In genomic region chr16:14669776-14670175, GRCh38 we compare ENCODE assay signal across 15 cellular contexts. TPM values are rescaled to one million over a fixed set of nuclear protein-coding genes. Genes with fewer than 3 reads are reported as not detected.
A peak's percentile ranks its signal among the peaks of the same experiment; 100 is the strongest.
DNase-seq lines count a peak whose midpoint lies in the region; ATAC-seq, FAIRE-seq and TF ChIP-seq lines count a peak whose summit lies in the region.
"Had no signal": no experiment of that assay in that cellular context is flagged by ENCODE, and none has a peak within 500 bp of the region (broad histone marks: within the 10 kb centered on the region; RNA-seq: fewer than 3 reads in every experiment).

No MANE protein-coding gene starts in this region.

- TF ChIP-seq RAD21 in H1 (IDR thresholded peaks at IDR 0.05 in 1 of 2, conservative IDR thresholded peaks at IDR 0.05 in 1 of 2; ENCODE audit: low read depth in 2 of 2, low read length in 2 of 2): no peak; a peak in 1 of 4 replicates

- H4K20me1 ChIP-seq in H1 (replicated peaks in 1 of 2; ENCODE audit: control insufficient read depth in 1 of 2, insufficient read depth in 2 of 2, low read length in 2 of 2): peaks cover 2 to 3% of the 10 kb centered on the region in 2 experiments

- ATAC-seq in GM18511 (IDR thresholded peaks at IDR 0.05; ENCODE audit: unreplicated experiment): no peak

- H3K27ac ChIP-seq in H1 (ENCODE audit: low read depth, low read length): no peak overlapping the region
- H3K27ac ChIP-seq: skin epidermis had no signal

- no peak overlapping the region for H3K4ac ChIP-seq in H1 (replicated peaks; ENCODE audit: insufficient read length, low read depth, low read length)

- peak; percentile 22 for DNase-seq in H54 (ENCODE audit: insufficient read length, low spot score)
- DNase-seq in NCI-H2196 (lab: John Stamatoyannopoulos, UW; ENCODE audit: unreplicated experiment): peak; percentile 92
- DNase-seq in H1 (ENCODE audit: low read depth in 1 of 2, low spot score in 2 of 2): no peak
- peak; percentile 61 for DNase-seq in posterior vena cava (ENCODE audit: low spot score)
- DNase-seq in middle frontal gyrus (ENCODE audit: extremely low spot score, low spot score): no peak
- DNase-seq in hippocampal formation (lab: John Stamatoyannopoulos, UW): no peak
- DNase-seq: activated CD4-positive, alpha-beta T cell treated with anti-CD3 and anti-CD28 coated beads, Interleukin-2, amount 50 U/mL, for 4 hours; activated gamma-delta T cell treated with Interleukin-2 at 50 U/mL for 16 hours; CD4-positive, alpha-beta memory T cell; left cardiac atrium; NCI-H446 treated with DMSO at 0.1 percent for 48 hours; nephron progenitor cell had no signal

- H4K8ac ChIP-seq in H1 (ENCODE audit: extremely low read depth, insufficient read depth, low read length): no peak overlapping the region

- H2BK5ac ChIP-seq in H1 (ENCODE audit: low read depth, low read length): no peak overlapping the region

- H3K14ac ChIP-seq in H1 (ENCODE audit: insufficient read length): no peak overlapping the region

- no peak overlapping the region for H2BK120ac ChIP-seq in H1 (replicated peaks; ENCODE audit: low read depth, low read length)

- H3K79me1 ChIP-seq in H1 (ENCODE audit: low read depth, low read length): no peaks in the 10 kb centered on the region

- H2AK5ac ChIP-seq in H1 (ENCODE audit: low read depth, low read length): no peak overlapping the region

- peaks cover 14 to 33% (median 27%) of the 10 kb centered on the region in 4 experiments for H3K36me3 ChIP-seq in H1 (ENCODE audit: control insufficient read depth in 2 of 4, insufficient read depth in 4 of 4, low read length in 3 of 4)

- POLR2A ChIA-PET in H1 (lab: Charles Lee; ENCODE audit: partially characterized antibody): interaction anchor here (1.3 kb wide), 1 partner anchor 19 kb away, joined by 5 read pairs; no protein-coding TSS in a partner anchor

- H2BK15ac ChIP-seq in H1 (ENCODE audit: low read length): no peak overlapping the region

- H2BK20ac ChIP-seq in H1 (ENCODE audit: low read length): no peak overlapping the region

- H3K4me3 ChIP-seq in H1 (ENCODE audit: extremely low read depth in 1 of 4, insufficient read depth in 2 of 4, low read depth in 3 of 4, low read length in 4 of 4): no peak overlapping the region
- H3K4me3 ChIP-seq: skin epidermis had no signal

- no peak overlapping the region for H4K5ac ChIP-seq in H1 (ENCODE audit: insufficient read length, low read depth, low read length)

- no peaks in the 10 kb centered on the region for H3K79me2 ChIP-seq in H1 (ENCODE audit: control insufficient read depth in 1 of 2, insufficient read depth in 2 of 2, low read length in 2 of 2)

- H3K27me3 ChIP-seq in H1 (replicated peaks in 1 of 4; ENCODE audit: control insufficient read depth in 3 of 4, extremely low read depth in 1 of 4, insufficient read depth in 3 of 4, low read length in 3 of 4): no peaks in the 10 kb centered on the region

- no peaks in the 10 kb centered on the region for H3K23me2 ChIP-seq in H1 (ENCODE audit: low read depth, low read length)

- FAIRE-seq in H54 (lab: Jason Lieb, UNC): no peak
- no peak for FAIRE-seq in H1 (lab: Jason Lieb, UNC)

- CTCF ChIA-PET in H1 (lab: Charles Lee; ENCODE audit: partially characterized antibody): no interaction called here

- no peak overlapping the region for H2AFZ ChIP-seq in H1 (ENCODE audit: low read length)

- no peak overlapping the region for H2BK12ac ChIP-seq in H1 (ENCODE audit: low read depth, low read length)

- no peak overlapping the region for H3K18ac ChIP-seq in H1 (ENCODE audit: extremely low read depth, low read length)

- TF ChIP-seq POLR2A in H54 (IDR thresholded peaks at IDR 0.05; ENCODE audit: low read depth, low read length) (no peak), H1 (IDR thresholded peaks at IDR 0.05; ENCODE audit: control extremely low read depth in 1 of 2, low read depth in 2 of 2, low read length in 2 of 2) (no peak)

- H4K91ac ChIP-seq in H1 (replicated peaks; ENCODE audit: insufficient read length, low read length): no peak overlapping the region

- no peaks in the 10 kb centered on the region for H3K4me1 ChIP-seq in H1 (replicated peaks in 1 of 4; ENCODE audit: control insufficient read depth in 3 of 4, insufficient read depth in 4 of 4, low read length in 3 of 4)

- TF ChIP-seq CTCF in H1 (IDR thresholded peaks at IDR 0.05; ENCODE audit: control extremely low read depth in 1 of 3, insufficient read depth in 1 of 3, low read depth in 1 of 3, low read length in 3 of 3): peak in 2 of 3 experiments; percentile 27 to 45; a peak in 2 of 4 replicates

- no peaks in the 10 kb centered on the region for H3K9me3 ChIP-seq in H1 (ENCODE audit: insufficient read depth in 2 of 2, low read depth in 1 of 2, low read length in 1 of 2)

- H3K23ac ChIP-seq in H1 (ENCODE audit: insufficient read length): no peak overlapping the region

- intact Hi-C loops in posterior vena cava (cut with DNase I): no loop called here

- H3K56ac ChIP-seq in H1 (replicated peaks; ENCODE audit: insufficient read length, low read depth, low read length): no peak overlapping the region

- no peak overlapping the region for H3K4me2 ChIP-seq in H1 (ENCODE audit: insufficient read depth in 1 of 2, low read depth in 2 of 2, low read length in 2 of 2)

- TF ChIP-seq EP300 in H1 (IDR thresholded peaks at IDR 0.05; ENCODE audit: borderline replicate concordance in 1 of 2, low read depth in 2 of 2, low read length in 2 of 2): no peak

- no peak overlapping the region for H3K9ac ChIP-seq in H1 (replicated peaks in 1 of 4; ENCODE audit: extremely low read depth in 1 of 4, low read depth in 3 of 4, low read length in 3 of 4)

- 94% methylated on average over 4 of the region's 4 CpGs; no CpG with 5 or more reads in 1 of the 2 experiments for WGBS in H1 (ENCODE audit: extremely low coverage in 1 of 2, insufficient coverage in 1 of 2, insufficient read length in 1 of 2, insufficient replicate concordance in 2 of 2, low coverage in 1 of 2, low lambda C conversion rate in 2 of 2, missing lambda C conversion rate in 1 of 2), 2 experiments

TF ChIP-seq in H1, 55 proteins besides CTCF, POLR2A, EP300 and RAD21 (continues in another document):
- TF ChIP-seq ATF3 (IDR thresholded peaks at IDR 0.05; ENCODE audit: insufficient read depth, low read depth, low read length) (no peak), KDM4A (IDR thresholded peaks at IDR 0.05; ENCODE audit: low read depth, low read length, severe bottlenecking) (no peak), CHD2 (IDR thresholded peaks at IDR 0.05; ENCODE audit: low read length) (no peak), POLR2AphosphoS5 (IDR thresholded peaks at IDR 0.05; ENCODE audit: low read depth, low read length) (no peak), SIX5 (IDR thresholded peaks at IDR 0.05; ENCODE audit: low read depth, low read length) (no peak)

RNA-seq across cellular contexts. Expression of gene PLA2G10, which starts 24.3 kb away (rescaled TPM):
- 0.54 and 0.60 TPM in 2 replicates for total RNA-seq in H1 (2021; fragmentation: NEBNext Ultra II Directional; extraction: Animal tissue kit (Norgen Biotek cat#: 25700))
- 2.2 and 2.4 TPM in 2 replicates for polyA plus RNA-seq in H1 (2011; rRNA removed)
- 2.3 TPM for polyA plus RNA-seq in H1 (2011; cell fraction: cytosol; rRNA removed)
- 1.9 TPM for polyA plus RNA-seq in H1 (2011; cell fraction: nucleus; rRNA removed)
- polyA plus RNA-seq in H1 (2012, experiment 1 of 2): 0.83 to 1.5 TPM (median 1.5 TPM) in 4 replicates
- 1.2 TPM for polyA plus RNA-seq in H1 (2012, experiment 2 of 2)
- polyA plus RNA-seq in H1 (2013, experiment 1 of 2): 0.85 TPM
- polyA plus RNA-seq in H1 (2013, experiment 2 of 2): 0.99 TPM
- polyA minus RNA-seq in H1 (2011; rRNA and poly(A)+ RNA removed): 0.66 and 1.0 TPM in 2 replicates
- polyA minus RNA-seq in H1 (2011; cell fraction: cytosol; rRNA and poly(A)+ RNA removed): 2.9 TPM
- 1.4 TPM for polyA minus RNA-seq in H1 (2011; cell fraction: nucleus; rRNA and poly(A)+ RNA removed)
- total RNA-seq in posterior vena cava: not detected
- total RNA-seq: CD4-positive, alpha-beta memory T cell; left cardiac atrium; LHCN-M2 had no signal
- polyA plus RNA-seq: CD4-positive, alpha-beta memory T cell had no signal

RNA-seq across cellular contexts. Expression of gene NPIPA3, which starts 33.4 kb away (rescaled TPM):
- total RNA-seq in H1 (2021; fragmentation: NEBNext Ultra II Directional; extraction: Animal tissue kit (Norgen Biotek cat#: 25700)): 8.6 and 10.5 TPM in 2 replicates
- 0.88 and 2.0 TPM in 2 replicates for polyA plus RNA-seq in H1 (2011; rRNA removed)
- 2.3 TPM for polyA plus RNA-seq in H1 (2011; cell fraction: cytosol; rRNA removed)
- polyA plus RNA-seq in H1 (2011; cell fraction: nucleus; rRNA removed): 5.0 TPM
- 3.9 to 9.1 TPM (median 4.9 TPM) in 4 replicates for polyA plus RNA-seq in H1 (2012, experiment 1 of 2)
- polyA plus RNA-seq in H1 (2012, experiment 2 of 2): 3.4 TPM
- 7.4 TPM for polyA plus RNA-seq in H1 (2013, experiment 1 of 2)
- 4.4 TPM for polyA plus RNA-seq in H1 (2013, experiment 2 of 2)
- polyA minus RNA-seq in H1 (2011; rRNA and poly(A)+ RNA removed): 0.20 and 0.50 TPM in 2 replicates
- polyA minus RNA-seq in H1 (2011; cell fraction: cytosol; rRNA and poly(A)+ RNA removed): not detected
- polyA minus RNA-seq in H1 (2011; cell fraction: nucleus; rRNA and poly(A)+ RNA removed): 2.6 TPM
- total RNA-seq in posterior vena cava: 1 to 10 TPM; 2.8 to 7.6 TPM

RNA-seq across cellular contexts. Expression of gene BFAR, which starts 37.0 kb away (rescaled TPM):
- 75.5 and 78.2 TPM in 2 replicates for total RNA-seq in H1 (2021; fragmentation: NEBNext Ultra II Directional; extraction: Animal tissue kit (Norgen Biotek cat#: 25700))
- 48.2 and 56.9 TPM in 2 replicates for polyA plus RNA-seq in H1 (2011; rRNA removed)
- polyA plus RNA-seq in H1 (2011; cell fraction: cytosol; rRNA removed): 68.9 TPM
- 26.3 TPM for polyA plus RNA-seq in H1 (2011; cell fraction: nucleus; rRNA removed)
- polyA plus RNA-seq in H1 (2012, experiment 1 of 2): 63.0 to 79.8 TPM (median 65.8 TPM) in 4 replicates
- polyA plus RNA-seq in H1 (2012, experiment 2 of 2): 50.3 TPM
- polyA plus RNA-seq in H1 (2013, experiment 1 of 2): 85.5 TPM
- 95.9 TPM for polyA plus RNA-seq in H1 (2013, experiment 2 of 2)
- polyA minus RNA-seq in H1 (2011; rRNA and poly(A)+ RNA removed): 88.5 and 101 TPM in 2 replicates
- polyA minus RNA-seq in H1 (2011; cell fraction: cytosol; rRNA and poly(A)+ RNA removed): 47.0 TPM
- 43.1 TPM for polyA minus RNA-seq in H1 (2011; cell fraction: nucleus; rRNA and poly(A)+ RNA removed)
- 10 to 100 TPM; 41.8 to 45.4 TPM for total RNA-seq in posterior vena cava

RNA-seq across cellular contexts. Expression of gene PARN, which starts 39.7 kb away (rescaled TPM):
- total RNA-seq in H1 (2021; fragmentation: NEBNext Ultra II Directional; extraction: Animal tissue kit (Norgen Biotek cat#: 25700)): 40.8 and 44.6 TPM in 2 replicates
- 21.4 and 24.5 TPM in 2 replicates for polyA plus RNA-seq in H1 (2011; rRNA removed)
- polyA plus RNA-seq in H1 (2011; cell fraction: cytosol; rRNA removed): 32.3 TPM
- polyA plus RNA-seq in H1 (2011; cell fraction: nucleus; rRNA removed): 11.2 TPM
- 33.2 to 45.1 TPM (median 34.5 TPM) in 4 replicates for polyA plus RNA-seq in H1 (2012, experiment 1 of 2)
- polyA plus RNA-seq in H1 (2012, experiment 2 of 2): 3.9 TPM
- 30.3 TPM for polyA plus RNA-seq in H1 (2013, experiment 1 of 2)
- polyA plus RNA-seq in H1 (2013, experiment 2 of 2): 32.7 TPM
- polyA minus RNA-seq in H1 (2011; rRNA and poly(A)+ RNA removed): 27.2 and 35.9 TPM in 2 replicates
- 18.4 TPM for polyA minus RNA-seq in H1 (2011; cell fraction: cytosol; rRNA and poly(A)+ RNA removed)
- polyA minus RNA-seq in H1 (2011; cell fraction: nucleus; rRNA and poly(A)+ RNA removed): 40.1 TPM
- total RNA-seq in posterior vena cava: 10 to 100 TPM; 27.2 to 27.9 TPM

Comparison
In these comparisons a context has a peak if more than half of its experiments do, and no peak if none do; other contexts are left out.
1. DNase-seq: peak in H54 (single experiment), NCI-H2196 (single experiment) and posterior vena cava (single experiment); none in H1 (0 of 2), middle frontal gyrus (single experiment) and hippocampal formation (0 of 2).